8 cellular contexts compared by ENCODE assay signal in the genomic region with DNA sequence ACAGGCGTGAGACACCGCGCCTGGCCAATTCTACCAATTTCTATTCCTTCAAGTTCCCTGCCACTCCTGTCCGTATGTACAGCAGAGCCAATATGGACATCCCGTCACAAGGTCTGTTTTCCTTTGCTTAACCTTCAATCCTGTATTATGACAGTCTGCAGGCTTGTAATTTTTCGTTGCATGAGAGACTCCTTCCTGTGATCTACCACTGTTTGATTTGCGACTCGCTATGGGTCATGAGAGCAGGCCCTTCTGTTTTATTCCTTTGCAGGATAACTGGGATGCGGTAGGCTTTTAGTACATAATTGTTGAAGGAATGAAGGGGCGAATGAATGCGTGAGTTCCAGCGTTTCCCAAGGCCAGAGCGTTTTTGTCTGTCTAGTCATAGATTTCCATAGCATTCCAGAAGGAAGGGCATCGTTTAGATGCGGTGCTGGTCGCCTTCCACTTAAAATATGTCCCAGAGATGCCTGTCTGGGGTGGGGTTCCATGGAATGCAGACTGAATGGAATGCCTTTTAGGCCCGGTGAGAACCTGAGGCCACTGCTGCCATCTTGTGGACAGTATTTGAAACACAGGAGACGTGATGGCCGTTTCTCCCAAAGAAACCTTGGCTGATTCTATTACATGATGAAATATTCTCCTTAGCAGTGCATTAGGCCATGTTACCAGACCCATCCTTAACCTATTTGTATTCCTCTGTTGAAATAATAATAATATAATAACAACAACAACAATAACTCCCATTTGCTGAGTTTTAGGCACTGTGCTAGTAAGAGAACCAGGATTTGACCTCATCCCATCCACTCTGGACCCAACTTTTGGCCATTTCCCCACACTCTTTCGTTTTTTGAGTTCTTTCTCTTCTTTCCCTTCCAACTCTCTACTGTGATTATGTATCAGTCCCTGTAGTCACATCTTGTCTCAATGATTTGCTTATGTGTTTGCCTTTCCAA.
DNase-seq lines count a peak whose midpoint lies in the region; ATAC-seq and TF ChIP-seq lines count a peak whose summit lies in the region.

No MANE protein-coding gene starts in this region.

- TF ChIP-seq CTCF in HCT116 (IDR thresholded peaks at IDR 0.05 in 2 of 3, conservative IDR thresholded peaks at IDR 0.05 in 1 of 3; ENCODE audit: borderline replicate concordance in 1 of 3, insufficient read depth in 1 of 3, low read depth in 2 of 3, low read length in 2 of 3) (peak; percentile 67 to 85 (median 75)), osteocyte (IDR thresholded peaks at IDR 0.05) (peak; percentile 93)

- H3K9me3 Mint-ChIP-seq in CD4-positive, alpha-beta memory T cell, result no peaks in the 10 kb centered on the region
- H3K9me3 Mint-ChIP-seq in activated T-helper 2 cell treated with anti-CD3 and anti-CD28 coated beads, Interferon-gamma antibody, Interleukin-2, Interleukin-4, amounts not matched to agents 10 μg/mL and 5 μg/mL and 100 μg/mL, durations not matched to agents 14 hours and 24 hours and 36 hours, result no peaks in the 10 kb centered on the region
- H3K9me3 Mint-ChIP-seq in osteocyte (ENCODE audit: unreplicated experiment), result no peaks in the 10 kb centered on the region

- H3K27ac Mint-ChIP-seq in CD4-positive, alpha-beta memory T cell, result no peak overlapping the region
- H3K27ac Mint-ChIP-seq in activated T-helper 2 cell treated with anti-CD3 and anti-CD28 coated beads, Interferon-gamma antibody, Interleukin-2, Interleukin-4, amounts not matched to agents 10 μg/mL and 5 μg/mL and 100 μg/mL, durations not matched to agents 14 hours and 24 hours and 36 hours, result no peak overlapping the region
- H3K27ac Mint-ChIP-seq in osteocyte (ENCODE audit: unreplicated experiment), result peak overlapping the region; percentile 75

- H3K9me3 ChIP-seq in CD4-positive, alpha-beta memory T cell (ENCODE audit: control insufficient read depth in 1 of 2, low read length in 2 of 2), result no peaks in the 10 kb centered on the region
- H3K9me3 ChIP-seq in HCT116 (ENCODE audit: control insufficient read depth in 1 of 2, insufficient read depth in 1 of 2, low read depth in 1 of 2, low read length in 2 of 2), result no peaks in the 10 kb centered on the region

- no TSS peak for BruUV-seq in HCT116 (replicated peaks; lab: Mats Ljungman, UMichigan)

- H3K36me3 Mint-ChIP-seq in CD4-positive, alpha-beta memory T cell, result no peaks in the 10 kb centered on the region
- H3K36me3 Mint-ChIP-seq in activated T-helper 2 cell treated with anti-CD3 and anti-CD28 coated beads, Interferon-gamma antibody, Interleukin-2, Interleukin-4, amounts not matched to agents 10 μg/mL and 5 μg/mL and 100 μg/mL, durations not matched to agents 14 hours and 24 hours and 36 hours (ENCODE audit: low read depth), result no peaks in the 10 kb centered on the region
- no peaks in the 10 kb centered on the region for H3K36me3 Mint-ChIP-seq in osteocyte (ENCODE audit: unreplicated experiment)

- no peaks in the 10 kb centered on the region for H3K27me3 Mint-ChIP-seq in CD4-positive, alpha-beta memory T cell
- H3K27me3 Mint-ChIP-seq in activated T-helper 2 cell treated with anti-CD3 and anti-CD28 coated beads, Interferon-gamma antibody, Interleukin-2, Interleukin-4, amounts not matched to agents 10 μg/mL and 5 μg/mL and 100 μg/mL, durations not matched to agents 14 hours and 24 hours and 36 hours (ENCODE audit: low read depth), result no peaks in the 10 kb centered on the region
- no peaks in the 10 kb centered on the region for H3K27me3 Mint-ChIP-seq in osteocyte (ENCODE audit: unreplicated experiment)

- TF ChIP-seq POLR2A in HCT116 (IDR thresholded peaks at IDR 0.05; ENCODE audit: borderline replicate concordance, extremely low read depth, insufficient read depth, insufficient read length), result no peak

- no peaks in the 10 kb centered on the region for H3K4me1 Mint-ChIP-seq in CD4-positive, alpha-beta memory T cell
- no peaks in the 10 kb centered on the region for H3K4me1 Mint-ChIP-seq in activated T-helper 2 cell treated with anti-CD3 and anti-CD28 coated beads, Interferon-gamma antibody, Interleukin-2, Interleukin-4, amounts not matched to agents 10 μg/mL and 5 μg/mL and 100 μg/mL, durations not matched to agents 14 hours and 24 hours and 36 hours (ENCODE audit: low read depth)
- H3K4me1 Mint-ChIP-seq in osteocyte (ENCODE audit: unreplicated experiment), result peaks cover 23% of the 10 kb centered on the region

- no peaks in the 10 kb centered on the region for H3K36me3 ChIP-seq in CD4-positive, alpha-beta memory T cell (ENCODE audit: insufficient read depth, low read length)
- no peaks in the 10 kb centered on the region for H3K36me3 ChIP-seq in HCT116 (ENCODE audit: control insufficient read depth in 1 of 2, insufficient read depth in 2 of 2, low read length in 2 of 2)

- DNase-seq in CD4-positive, alpha-beta memory T cell, result peak; percentile 33 to 43 (median 41)
- DNase-seq in HCT116 (ENCODE audit: low read depth, low spot score) (peak; percentile 78), OCI-M2 (lab: John Stamatoyannopoulos, UW; ENCODE audit: unreplicated experiment) (peak; percentile 32), foreskin melanocyte (peak; percentile 86), osteocyte (ENCODE audit: extremely low spot score, unreplicated experiment) (peak; percentile 91), ureter (ENCODE audit: low spot score) (peak; percentile 79)
- peak; percentile 17 for DNase-seq in activated T-helper 2 cell treated with anti-CD3 and anti-CD28 coated beads, Interferon-gamma antibody, Interleukin-2, Interleukin-4, amounts not matched to agents 10 μg/mL and 5 μg/mL and 100 μg/mL, durations not matched to agents 14 hours and 24 hours and 36 hours (ENCODE audit: low spot score)

- H4K20me1 ChIP-seq in HCT116 (ENCODE audit: insufficient read depth), result no peaks in the 10 kb centered on the region

- CTCF ChIA-PET in CD4-positive, alpha-beta memory T cell (lab: Charles Lee; ENCODE audit: partially characterized antibody), result interaction anchor here (0.6 to 2.7 kb wide), 6 partner anchors 7 to 404 kb away, joined by 3 to 10 read pairs (median 4); no protein-coding TSS in a partner anchor
- CTCF ChIA-PET in HCT116 (lab: Charles Lee), result interaction anchor here (1.0 to 1.6 kb wide), 2 partner anchors 173 to 210 kb away, joined by 4 read pairs; no protein-coding TSS in a partner anchor

- no peaks in the 10 kb centered on the region for H3K27me3 ChIP-seq in CD4-positive, alpha-beta memory T cell (ENCODE audit: insufficient read depth, low read length)
- no peaks in the 10 kb centered on the region for H3K27me3 ChIP-seq in HCT116 (ENCODE audit: insufficient read depth, low read length)

- POLR2A ChIA-PET in CD4-positive, alpha-beta memory T cell (lab: Charles Lee; ENCODE audit: partially characterized antibody), result no interaction called here
- POLR2A ChIA-PET in HCT116 (lab: Charles Lee), result no interaction called here

- H3K4me3 ChIP-seq in CD4-positive, alpha-beta memory T cell (ENCODE audit: low read length in 2 of 2), result no peak overlapping the region
- peak overlapping the region in 1 of 2 experiments; percentile 29; a peak in 1 of 4 replicates for H3K4me3 ChIP-seq in HCT116 (replicated peaks in 1 of 2; ENCODE audit: low read depth in 1 of 2, low read length in 2 of 2)

- peak; percentile 96 for ATAC-seq in HCT116
- no peak for ATAC-seq in GM19397 (IDR thresholded peaks at IDR 0.05; ENCODE audit: unreplicated experiment)

- H3K4me2 ChIP-seq in HCT116 (ENCODE audit: low read length), result peak overlapping the region; percentile 62

- H3K9ac ChIP-seq in HCT116 (ENCODE audit: low read length), result peak overlapping the region; percentile 46

- intact Hi-C loops in CD4-positive, alpha-beta memory T cell (cut with micrococcal nuclease), result loop anchor here (1.0 to 5.0 kb wide), 3 partner anchors 174 to 404 kb away; no protein-coding TSS in a partner anchor
- intact Hi-C loops in HCT116 (cut with micrococcal nuclease), result loop anchor here (1.0 to 2.0 kb wide), 3 partner anchors 172 to 404 kb away; no protein-coding TSS in a partner anchor
- intact Hi-C loops in activated T-helper 2 cell treated with anti-CD3 and anti-CD28 coated beads, Interferon-gamma antibody, Interleukin-2, Interleukin-4, amounts not matched to agents 10 μg/mL and 5 μg/mL and 100 μg/mL, durations not matched to agents 14 hours and 24 hours and 36 hours (cut with micrococcal nuclease), result loop anchor here (1.0 to 2.0 kb wide), 2 partner anchors 174 to 208 kb away; no protein-coding TSS in a partner anchor

- TF ChIP-seq RAD21 in HCT116 (IDR thresholded peaks at IDR 0.05; ENCODE audit: low read depth), result peak; percentile 92

- H3K9me2 ChIP-seq in HCT116 (ENCODE audit: insufficient read depth), result no peaks in the 10 kb centered on the region

- RAD21 ChIA-PET in HCT116 (lab: Charles Lee; ENCODE audit: low non-redundant PET in 1 of 2, low total read pairs in 2 of 2, uncharacterized antibody in 2 of 2, unreplicated experiment in 2 of 2), result no interaction called here

- H3K4me1 ChIP-seq in CD4-positive, alpha-beta memory T cell (ENCODE audit: insufficient read depth, low read length), result no peaks in the 10 kb centered on the region
- peaks cover 5 to 23% of the 10 kb centered on the region in 2 experiments for H3K4me1 ChIP-seq in HCT116 (ENCODE audit: control insufficient read depth in 1 of 2, insufficient read depth in 2 of 2, low read length in 2 of 2)

- no peaks in the 10 kb centered on the region for H3K79me2 ChIP-seq in HCT116 (ENCODE audit: insufficient read depth, low read length)

- H3K4me3 Mint-ChIP-seq in CD4-positive, alpha-beta memory T cell, result no peak overlapping the region
- H3K4me3 Mint-ChIP-seq in activated T-helper 2 cell treated with anti-CD3 and anti-CD28 coated beads, Interferon-gamma antibody, Interleukin-2, Interleukin-4, amounts not matched to agents 10 μg/mL and 5 μg/mL and 100 μg/mL, durations not matched to agents 14 hours and 24 hours and 36 hours (ENCODE audit: low read depth), result no peak overlapping the region
- peak overlapping the region; percentile 17 for H3K4me3 Mint-ChIP-seq in osteocyte (ENCODE audit: unreplicated experiment)

- H3K27ac ChIP-seq in CD4-positive, alpha-beta memory T cell (ENCODE audit: low read depth, low read length), result no peak overlapping the region
- H3K27ac ChIP-seq in HCT116 (ENCODE audit: low read depth, low read length), result peak overlapping the region; percentile 43; the same call in 1 of the 2 replicates

- peak overlapping the region; percentile 99 for H2AFZ ChIP-seq in HCT116 (ENCODE audit: low read depth, low read length, poor library complexity, severe bottlenecking)

TF ChIP-seq in HCT116, 20 proteins besides CTCF, POLR2A, EP300 and RAD21:
- TF ChIP-seq EGR1 (IDR thresholded peaks at IDR 0.05; ENCODE audit: low read depth) (no peak), YY1 (IDR thresholded peaks at IDR 0.05; ENCODE audit: extremely low read depth, insufficient replicate concordance, low read depth, low read length) (peak; percentile 62)

Comparison
In these comparisons a context has a peak if more than half of its experiments do, and no peak if none do; other contexts are left out.
1. DNase-seq: peak in every context shown above with its lines; median percentile 91 in osteocyte; 86 in foreskin melanocyte; 79 in ureter; 78 in HCT116; 41 in CD4-positive, alpha-beta memory T cell; 32 in OCI-M2; 17 in activated T-helper 2 cell treated with anti-CD3 and anti-CD28 coated beads, Interferon-gamma antibody, Interleukin-2, Interleukin-4, amounts not matched to agents 10 μg/mL and 5 μg/mL and 100 μg/mL, durations not matched to agents 14 hours and 24 hours and 36 hours.